1 cellular context compared by ENCODE assay signal in the genomic region with DNA sequence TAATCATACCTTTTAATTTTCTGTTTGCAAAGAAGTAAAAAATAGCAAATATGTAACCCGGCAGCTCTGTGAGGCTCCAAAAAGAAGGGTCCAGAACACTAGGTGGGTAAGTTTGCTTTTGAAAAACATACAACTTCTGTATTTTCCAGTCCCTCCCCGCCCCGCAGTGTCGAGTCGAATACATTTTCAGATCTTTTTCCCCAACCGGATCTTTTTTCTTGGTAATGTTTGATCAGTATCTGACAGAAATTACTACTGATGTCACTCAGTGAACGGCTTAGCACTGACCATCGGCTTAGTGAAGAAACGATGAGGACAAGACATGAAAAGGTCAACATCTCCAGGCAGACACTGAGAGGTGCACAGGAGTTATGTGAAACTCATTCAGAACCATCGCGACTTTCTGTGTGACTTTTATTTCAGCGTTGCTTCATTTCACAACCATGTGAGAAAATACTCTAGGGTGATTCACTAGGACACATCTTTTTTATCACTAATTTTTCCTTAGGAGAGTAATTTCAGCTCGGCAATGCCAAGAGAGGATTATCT.
TF ChIP-seq lines count a peak whose summit lies in the region.

No MANE protein-coding gene starts in this region.

TF ChIP-seq in HCT116, 20 proteins besides CTCF, POLR2A, EP300 and RAD21:
- TF ChIP-seq CBX3 (IDR thresholded peaks at IDR 0.05; ENCODE audit: low read depth) (no peak), ZBTB33 (IDR thresholded peaks at IDR 0.05; ENCODE audit: extremely low read depth, insufficient replicate concordance, low read length) (no peak), TCF7L2 (IDR thresholded peaks at IDR 0.05; ENCODE audit: borderline replicate concordance, extremely low read depth, insufficient read depth, insufficient read length) (no peak), ZNF274 (IDR thresholded peaks at IDR 0.05; ENCODE audit: low read depth, low read length) (no peak), YY1 (IDR thresholded peaks at IDR 0.05; ENCODE audit: extremely low read depth, insufficient replicate concordance, low read depth, low read length) (no peak), SIN3A (IDR thresholded peaks at IDR 0.05; ENCODE audit: low read depth) (no peak), EZH2 (IDR thresholded peaks at IDR 0.05) (no peak), EZH2phosphoT487 (IDR thresholded peaks at IDR 0.05; ENCODE audit: borderline replicate concordance) (no peak), POLR2AphosphoS5 (IDR thresholded peaks at IDR 0.05; ENCODE audit: low read depth, low read length) (no peak), EGR1 (IDR thresholded peaks at IDR 0.05; ENCODE audit: low read depth) (no peak)
TF ChIP-seq in HCT116: peak in this region for 0.
